Comparison of ENCODE assay signal across 9 cellular contexts in the genomic region with DNA sequence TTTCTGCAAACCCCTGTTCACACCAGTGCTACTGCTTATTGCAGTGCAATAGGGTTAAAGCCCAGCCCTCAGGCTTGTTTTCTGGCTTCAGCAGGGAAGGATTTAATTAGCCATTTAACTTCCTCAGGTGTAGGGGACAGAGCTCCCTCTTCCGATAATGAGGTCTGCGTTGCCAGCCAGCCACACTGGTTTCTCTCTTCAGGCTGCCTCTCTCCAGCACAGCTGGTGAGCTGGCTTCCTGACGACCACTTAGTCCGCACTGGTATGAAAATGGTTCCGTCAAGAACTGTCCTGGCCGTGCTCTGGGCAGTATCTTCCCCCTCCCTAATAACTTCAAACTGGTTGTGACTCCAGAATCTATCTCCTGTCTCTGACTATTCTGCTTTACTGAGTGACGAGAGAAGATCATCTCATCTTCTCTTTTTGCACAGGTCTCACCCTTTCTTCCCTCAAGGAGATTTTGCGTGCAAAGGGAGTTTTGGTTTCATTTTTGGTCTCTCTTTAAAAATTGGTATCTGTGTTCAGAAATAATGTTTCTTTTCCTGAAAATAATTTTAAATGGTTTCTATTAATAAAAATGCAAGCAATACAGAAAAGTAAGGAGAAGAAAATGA. TPM values are rescaled to one million over a fixed set of nuclear protein-coding genes. Genes with fewer than 3 reads are reported as not detected.
DNase-seq lines count a peak whose midpoint lies in the region; ATAC-seq, FAIRE-seq and TF ChIP-seq lines count a peak whose summit lies in the region.
"Had no signal": no experiment of that assay in that cellular context is flagged by ENCODE, and none has a peak within 500 bp of the region (broad histone marks: within the 10 kb centered on the region; RNA-seq: fewer than 3 reads in every experiment).

No MANE protein-coding gene starts in this region.

- TF ChIP-seq CTCF in GM06990 (IDR thresholded peaks at IDR 0.05; ENCODE audit: insufficient read depth, low read length, poor library complexity, severe bottlenecking) (no peak), WTC11 (IDR thresholded peaks at IDR 0.05) (no peak)

- no peaks in the 10 kb centered on the region for H3K27me3 Mint-ChIP-seq in WTC11 (ENCODE audit: low read depth)

- peak; percentile 63 for FAIRE-seq in HTR-8/SVneo (lab: Jason Lieb, UNC)

- H3K27ac Mint-ChIP-seq in WTC11 = no peak overlapping the region

- ATAC-seq in GM21526 (IDR thresholded peaks at IDR 0.05; ENCODE audit: low FRiP score, unreplicated experiment) (peak; percentile 54), WTC11 (peak; percentile 95)

- H3K4me1 Mint-ChIP-seq in WTC11 = peaks cover 36% of the 10 kb centered on the region

- H3K36me3 ChIP-seq in GM06990 (ENCODE audit: control insufficient read depth, insufficient read depth, low read length) = no peaks in the 10 kb centered on the region
- H3K36me3 ChIP-seq in iPS-15b (ENCODE audit: control insufficient read depth, insufficient read depth, low read length) = no peaks in the 10 kb centered on the region

- 0 out of 2 replicates have a peak, but pooled peaks cover 5% of the 10 kb centered on the region for H3K9me3 Mint-ChIP-seq in WTC11

- H3K36me3 Mint-ChIP-seq in WTC11 = no peaks in the 10 kb centered on the region

- peak overlapping the region; percentile 43 for H3K4me3 Mint-ChIP-seq in WTC11

- no peaks in the 10 kb centered on the region for H3K27me3 ChIP-seq in GM06990 (replicated peaks; ENCODE audit: control insufficient read depth, insufficient read depth, low read length)
- H3K27me3 ChIP-seq in iPS-15b (ENCODE audit: control insufficient read depth, insufficient read depth, low read length) = no peaks in the 10 kb centered on the region

- CTCF ChIA-PET in WTC11 (lab: Charles Lee) = no interaction called here

- POLR2A ChIA-PET in WTC11 (lab: Charles Lee) = no interaction called here

- no peak overlapping the region for H3K9ac ChIP-seq in iPS-15b (ENCODE audit: low read depth, low read length)

- H3K4me3 ChIP-seq in GM06990 (replicated peaks; ENCODE audit: low read depth, low read length) (peak overlapping the region; percentile 46), iPS-15b (ENCODE audit: low read depth, low read length) (peak overlapping the region; percentile 30)

- DNase-seq in GM06990 (ENCODE audit: extremely low read depth, insufficient read length) (no peak), HTR-8/SVneo (ENCODE audit: insufficient read length, low spot score) (peak; percentile 10), WTC11 (ENCODE audit: low spot score) (peak; percentile 38), smooth muscle cell of the brain vasculature (ENCODE audit: low read depth, low spot score) (peak; percentile 9), NCI-H446 treated with DMSO at 0.1 percent for 48 hours (lab: John Stamatoyannopoulos, UW) (no peak)
- DNase-seq in activated effector memory CD4-positive, alpha-beta T cell treated with Interleukin-2 at 50 U/mL for 16 hours = no peak

- H3K4me1 ChIP-seq in iPS-15b (ENCODE audit: control insufficient read depth, insufficient read depth, low read length) = peaks cover 7% of the 10 kb centered on the region

- no peaks in the 10 kb centered on the region for H3K9me3 ChIP-seq in iPS-15b (ENCODE audit: control insufficient read depth, insufficient read depth, low read length)

TF ChIP-seq in WTC11, 78 proteins besides CTCF, POLR2A, EP300 and RAD21:
- TF ChIP-seq, protein P1, sequence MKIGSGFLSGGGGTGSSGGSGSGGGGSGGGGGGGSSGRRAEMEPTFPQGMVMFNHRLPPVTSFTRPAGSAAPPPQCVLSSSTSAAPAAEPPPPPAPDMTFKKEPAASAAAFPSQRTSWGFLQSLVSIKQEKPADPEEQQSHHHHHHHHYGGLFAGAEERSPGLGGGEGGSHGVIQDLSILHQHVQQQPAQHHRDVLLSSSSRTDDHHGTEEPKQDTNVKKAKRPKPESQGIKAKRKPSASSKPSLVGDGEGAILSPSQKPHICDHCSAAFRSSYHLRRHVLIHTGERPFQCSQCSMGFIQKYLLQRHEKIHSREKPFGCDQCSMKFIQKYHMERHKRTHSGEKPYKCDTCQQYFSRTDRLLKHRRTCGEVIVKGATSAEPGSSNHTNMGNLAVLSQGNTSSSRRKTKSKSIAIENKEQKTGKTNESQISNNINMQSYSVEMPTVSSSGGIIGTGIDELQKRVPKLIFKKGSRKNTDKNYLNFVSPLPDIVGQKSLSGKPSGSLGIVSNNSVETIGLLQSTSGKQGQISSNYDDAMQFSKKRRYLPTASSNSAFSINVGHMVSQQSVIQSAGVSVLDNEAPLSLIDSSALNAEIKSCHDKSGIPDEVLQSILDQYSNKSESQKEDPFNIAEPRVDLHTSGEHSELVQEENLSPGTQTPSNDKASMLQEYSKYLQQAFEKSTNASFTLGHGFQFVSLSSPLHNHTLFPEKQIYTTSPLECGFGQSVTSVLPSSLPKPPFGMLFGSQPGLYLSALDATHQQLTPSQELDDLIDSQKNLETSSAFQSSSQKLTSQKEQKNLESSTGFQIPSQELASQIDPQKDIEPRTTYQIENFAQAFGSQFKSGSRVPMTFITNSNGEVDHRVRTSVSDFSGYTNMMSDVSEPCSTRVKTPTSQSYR (CRISPR knock-in tag; IDR thresholded peaks at IDR 0.05) = 0 out of 2 replicates have a peak, but pooled peaks have one; percentile 22
- TF ChIP-seq ZNF317 (CRISPR knock-in tag; IDR thresholded peaks at IDR 0.05; ENCODE audit: borderline replicate concordance, low read depth) = no peak
- no peak for TF ChIP-seq ZNF138 (CRISPR knock-in tag; conservative IDR thresholded peaks at IDR 0.05)
- no peak for TF ChIP-seq JUN (CRISPR knock-in tag; IDR thresholded peaks at IDR 0.05)
- TF ChIP-seq, protein P2, sequence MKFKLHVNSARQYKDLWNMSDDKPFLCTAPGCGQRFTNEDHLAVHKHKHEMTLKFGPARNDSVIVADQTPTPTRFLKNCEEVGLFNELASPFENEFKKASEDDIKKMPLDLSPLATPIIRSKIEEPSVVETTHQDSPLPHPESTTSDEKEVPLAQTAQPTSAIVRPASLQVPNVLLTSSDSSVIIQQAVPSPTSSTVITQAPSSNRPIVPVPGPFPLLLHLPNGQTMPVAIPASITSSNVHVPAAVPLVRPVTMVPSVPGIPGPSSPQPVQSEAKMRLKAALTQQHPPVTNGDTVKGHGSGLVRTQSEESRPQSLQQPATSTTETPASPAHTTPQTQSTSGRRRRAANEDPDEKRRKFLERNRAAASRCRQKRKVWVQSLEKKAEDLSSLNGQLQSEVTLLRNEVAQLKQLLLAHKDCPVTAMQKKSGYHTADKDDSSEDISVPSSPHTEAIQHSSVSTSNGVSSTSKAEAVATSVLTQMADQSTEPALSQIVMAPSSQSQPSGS (CRISPR knock-in tag; IDR thresholded peaks at IDR 0.05; ENCODE audit: borderline replicate concordance, low read depth) = no peak
- TF ChIP-seq TEAD4 (CRISPR knock-in tag; IDR thresholded peaks at IDR 0.05) = no peak

RNA-seq across cellular contexts. Expression of a gene that starts 49.2 kb away (rescaled TPM):
- total RNA-seq in WTC11 (2021) = 0.07 TPM in 1 of 3 replicates, not detected in the others
- total RNA-seq: T-helper 2 cell treated with Interferon-gamma antibody and Interleukin-4, amounts not matched to agents 100 ng/mL and 5 ng/mL, for 36 hours had no signal

Comparison
In these comparisons a context has a peak if more than half of its experiments do, and no peak if none do; other contexts are left out.
1. DNase-seq: peak in HTR-8/SVneo (single experiment), WTC11 (single experiment) and smooth muscle cell of the brain vasculature (single experiment); none in GM06990 (single experiment), NCI-H446 treated with DMSO at 0.1 percent for 48 hours (single experiment) and activated effector memory CD4-positive, alpha-beta T cell treated with Interleukin-2 at 50 U/mL for 16 hours (single experiment).